9 cellular contexts compared by ENCODE assay signal in the genomic region with DNA sequence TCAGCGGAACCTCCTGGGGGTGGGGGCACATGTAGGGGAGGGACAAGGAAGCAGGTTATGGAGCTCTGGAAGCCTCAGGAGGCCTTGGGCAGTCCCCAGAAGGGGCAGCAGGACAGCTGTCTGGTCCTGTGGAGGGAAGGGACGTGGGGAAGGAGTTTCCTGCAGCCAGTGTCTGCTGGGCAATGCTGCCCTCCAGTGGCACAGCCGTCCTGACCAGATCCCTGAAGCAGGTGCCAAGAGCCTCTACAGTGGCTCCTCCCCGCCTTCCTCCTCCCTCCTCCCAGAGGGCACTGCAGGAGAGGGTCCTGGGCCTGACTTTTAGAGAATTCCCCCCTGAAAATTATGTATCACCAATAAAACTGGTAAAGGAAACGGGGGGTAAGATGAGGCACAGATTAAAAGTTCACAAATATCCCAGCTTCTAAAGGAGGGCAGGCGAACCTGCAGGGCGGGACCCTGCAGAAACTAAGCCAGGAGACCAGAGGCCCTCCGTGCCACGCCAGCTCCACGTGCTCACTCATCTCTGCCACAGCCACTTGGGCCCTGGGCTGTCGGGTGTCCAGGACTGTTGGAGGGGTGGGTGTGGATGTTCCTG.
DNase-seq lines count a peak whose midpoint lies in the region; ATAC-seq and TF ChIP-seq lines count a peak whose summit lies in the region.
"Had no signal": no experiment of that assay in that cellular context is flagged by ENCODE, and none has a peak within 500 bp of the region (broad histone marks: within the 10 kb centered on the region; RNA-seq: fewer than 3 reads in every experiment).

No MANE protein-coding gene starts in this region.

- H3K9me3 ChIP-seq in MG63 (no peaks in the 10 kb centered on the region), suprapubic skin (no peaks in the 10 kb centered on the region)

- H3K36me3 Mint-ChIP-seq in T-cell: peaks cover 22% of the 10 kb centered on the region

- H3K36me3 ChIP-seq in MG63 (no peaks in the 10 kb centered on the region; the same call in 1 of the 2 replicates), suprapubic skin (peaks cover 92% of the 10 kb centered on the region)

- H3K27me3 ChIP-seq in MG63 (no peaks in the 10 kb centered on the region), suprapubic skin (no peaks in the 10 kb centered on the region)

- no peak overlapping the region for H3K4me3 Mint-ChIP-seq in T-cell
- H3K4me3 Mint-ChIP-seq: B cell had no signal

- H3K4me3 ChIP-seq in MG63 (no peak overlapping the region), suprapubic skin (no peak overlapping the region)

- TF ChIP-seq EP300 in suprapubic skin (IDR thresholded peaks at IDR 0.05): no peak

- ATAC-seq in T-cell (replicated peaks in 1 of 4): no peak
- no peak for ATAC-seq in HG03439 (IDR thresholded peaks at IDR 0.05; ENCODE audit: unreplicated experiment)

- no peaks in the 10 kb centered on the region for H3K9me3 Mint-ChIP-seq in T-cell

- H3K27ac ChIP-seq in suprapubic skin: no peak overlapping the region

- no peak for TF ChIP-seq POLR2A in suprapubic skin (IDR thresholded peaks at IDR 0.05)

- peak; percentile 15 for DNase-seq in NCI-H1105 treated with DMSO at 0.1 percent for 48 hours (lab: John Stamatoyannopoulos, UW)
- no peak for DNase-seq in NCI-H1105 (lab: John Stamatoyannopoulos, UW)
- peak; percentile 69 for DNase-seq in MG63
- peak; percentile 32 for DNase-seq in amniotic epithelial cell (ENCODE audit: low read depth)
- peak in 45 of 51 donors; percentile 8 to 88 (median 63) for DNase-seq in hypothalamus (lab: John Stamatoyannopoulos, UW)
- no peak for DNase-seq in suprapubic skin (ENCODE audit: low spot score in 2 of 2)
- no peak for DNase-seq in T-cell

- POLR2A ChIA-PET in T-cell (lab: Charles Lee): no interaction called here

- CTCF ChIA-PET in T-cell (lab: Charles Lee): no interaction called here

- H3K4me1 ChIP-seq in suprapubic skin: no peaks in the 10 kb centered on the region

- no peak overlapping the region for H3K27ac Mint-ChIP-seq in T-cell
- H3K27ac Mint-ChIP-seq: B cell had no signal

- WGBS in suprapubic skin: 78% methylated on average over 9 of the region's 11 CpGs

- H3K27me3 Mint-ChIP-seq in T-cell: no peaks in the 10 kb centered on the region
- H3K27me3 Mint-ChIP-seq: B cell had no signal

- no peaks in the 10 kb centered on the region for H3K4me1 Mint-ChIP-seq in T-cell
- H3K4me1 Mint-ChIP-seq: B cell had no signal

- peak; percentile 29 to 38 for TF ChIP-seq CTCF in suprapubic skin (IDR thresholded peaks at IDR 0.05)

Comparison
In these comparisons a context has a peak if more than half of its experiments do, and no peak if none do; other contexts are left out.
1. DNase-seq: peak in NCI-H1105 treated with DMSO at 0.1 percent for 48 hours (single experiment), MG63 (single experiment), amniotic epithelial cell (single experiment) and hypothalamus (45 of 51); none in NCI-H1105 (single experiment), suprapubic skin (0 of 2) and T-cell (0 of 34).